25 cellular contexts compared by ENCODE assay signal in the genomic region with DNA sequence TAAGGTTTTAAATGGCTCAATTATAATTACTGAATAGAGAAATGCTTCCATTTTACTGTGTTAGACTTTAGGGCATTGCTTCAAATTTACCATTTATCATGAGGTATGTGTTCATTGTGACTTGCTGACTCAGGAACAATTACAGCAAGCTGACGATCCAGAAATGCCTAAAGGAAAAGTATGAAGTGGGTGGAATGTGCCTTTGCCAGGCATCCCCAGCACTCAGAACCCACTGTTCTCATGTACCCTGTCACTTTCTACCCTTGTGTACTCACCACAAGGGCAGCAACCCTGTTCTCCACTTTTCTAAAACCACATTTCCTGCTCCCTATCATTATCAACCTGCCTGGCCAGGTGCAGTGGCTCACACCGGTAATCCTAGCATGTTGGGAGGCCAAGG. TPM values are rescaled to one million over a fixed set of nuclear protein-coding genes. Genes with fewer than 3 reads are reported as not detected.
"Had no signal": no experiment of that assay in that cellular context is flagged by ENCODE, and none has a peak within 500 bp of the region (broad histone marks: within the 10 kb centered on the region; RNA-seq: fewer than 3 reads in every experiment).

No MANE protein-coding gene starts in this region.

- H3K4me1 Mint-ChIP-seq: stimulated activated memory B cell treated with anti-CD40 and anti-IgM and Interleukin-4, amounts not matched to agents 10 μg/mL and 1 μg/mL and 100 μg/mL, for 72 hours; T-helper 17 cell had no signal

- H2AFZ ChIP-seq: parathyroid adenoma had no signal

- H3K4me1 ChIP-seq: left lung, parathyroid adenoma, stomach, transverse colon, vagina had no signal

- H3K27ac ChIP-seq: left lung, parathyroid adenoma, stomach, transverse colon, vagina had no signal

- H3K4me3 Mint-ChIP-seq: activated naive CD4-positive, alpha-beta T cell treated with anti-CD3 and anti-CD28 coated beads for 36 hours; natural killer cell treated with Interleukin-12 subunit alpha and Interleukin-12 subunit beta and Interleukin-15 and Interleukin-18, amount 100 ng/mL, for 72 hours; stimulated activated memory B cell treated with anti-CD40 and anti-IgM and Interleukin-4, amounts not matched to agents 10 μg/mL and 1 μg/mL and 100 μg/mL, for 72 hours; T-helper 17 cell had no signal

- H3K9ac ChIP-seq: parathyroid adenoma had no signal

- ATAC-seq: left lung; natural killer cell treated with Interleukin-12 subunit alpha and Interleukin-12 subunit beta and Interleukin-15 and Interleukin-18, amount 100 ng/mL, for 72 hours; sciatic nerve; stimulated activated memory B cell treated with anti-CD40 and anti-IgM and Interleukin-4, amounts not matched to agents 10 μg/mL and 1 μg/mL and 100 μg/mL, for 72 hours; T-helper 17 cell had no signal

- H3K27me3 Mint-ChIP-seq: stimulated activated memory B cell treated with anti-CD40 and anti-IgM and Interleukin-4, amounts not matched to agents 10 μg/mL and 1 μg/mL and 100 μg/mL, for 72 hours had no signal

- H3K27ac Mint-ChIP-seq: activated naive CD4-positive, alpha-beta T cell treated with anti-CD3 and anti-CD28 coated beads for 36 hours; natural killer cell treated with Interleukin-12 subunit alpha and Interleukin-12 subunit beta and Interleukin-15 and Interleukin-18, amount 100 ng/mL, for 72 hours; stimulated activated memory B cell treated with anti-CD40 and anti-IgM and Interleukin-4, amounts not matched to agents 10 μg/mL and 1 μg/mL and 100 μg/mL, for 72 hours; T-helper 17 cell had no signal

- H3K36me3 Mint-ChIP-seq: natural killer cell treated with Interleukin-12 subunit alpha and Interleukin-12 subunit beta and Interleukin-15 and Interleukin-18, amount 100 ng/mL, for 72 hours; stimulated activated memory B cell treated with anti-CD40 and anti-IgM and Interleukin-4, amounts not matched to agents 10 μg/mL and 1 μg/mL and 100 μg/mL, for 72 hours had no signal

- DNase-seq: activated CD4-positive, alpha-beta T cell treated with anti-CD3 and anti-CD28 coated beads for 4 hours; activated CD4-positive, alpha-beta T cell treated with anti-CD3 and anti-CD28 coated beads, Interleukin-2, amount 50 U/mL, for 48 hours; activated CD4-positive, CD25-positive, alpha-beta regulatory T cell; activated naive CD4-positive, alpha-beta T cell treated with anti-CD3 and anti-CD28 coated beads for 36 hours; activated T-cell treated with anti-CD3 and anti-CD28 coated beads, Interleukin-2, amount 50 U/mL, for 48 hours; anterior cingulate cortex; cortex of kidney; erythroblast; kidney glomerular epithelial cell; left lung; nucleus accumbens; small intestine; stimulated activated CD4-positive, alpha-beta T cell treated with anti-CD3 and anti-CD28 coated beads, Interleukin-2, amount 100 ng/mL, for 24 hours; stomach; SW 1271; T-helper 17 cell; transverse colon had no signal

- H3K27me3 ChIP-seq: left lung, stomach, transverse colon, vagina had no signal

- FAIRE-seq: endometrium, small intestine had no signal

- H3K4me3 ChIP-seq: left lung, stomach, transverse colon, vagina had no signal

- H3K36me3 ChIP-seq: left lung, stomach, transverse colon, vagina had no signal

- H3K9me3 Mint-ChIP-seq: activated naive CD4-positive, alpha-beta T cell treated with anti-CD3 and anti-CD28 coated beads for 36 hours; natural killer cell treated with Interleukin-12 subunit alpha and Interleukin-12 subunit beta and Interleukin-15 and Interleukin-18, amount 100 ng/mL, for 72 hours; stimulated activated memory B cell treated with anti-CD40 and anti-IgM and Interleukin-4, amounts not matched to agents 10 μg/mL and 1 μg/mL and 100 μg/mL, for 72 hours had no signal

- H3K9me3 ChIP-seq: left lung, stomach, transverse colon, vagina had no signal

- H3K79me2 ChIP-seq: parathyroid adenoma had no signal

RNA-seq across cellular contexts. Expression of a gene that starts 41.5 kb away (rescaled TPM):
- total RNA-seq: activated naive CD4-positive, alpha-beta T cell treated with anti-CD3 and anti-CD28 coated beads for 36 hours; fibroblast of lung; glomerular endothelial cell; left lung; natural killer cell treated with Interleukin-12 subunit alpha and Interleukin-12 subunit beta and Interleukin-15 and Interleukin-18, amount 100 ng/mL, for 72 hours; sciatic nerve; stomach; T-helper 17 cell; vagina had no signal
- polyA plus RNA-seq: fibroblast of lung had no signal
